ENCODE assay signal across 1 cellular context in genomic region chr18:48407358-48407757, GRCh38.
TF ChIP-seq lines count a peak whose summit lies in the region.

No MANE protein-coding gene starts in this region.

TF ChIP-seq in neural cell, 6 proteins besides CTCF, POLR2A, EP300 and RAD21 (continued from another document):
- TF ChIP-seq REST (IDR thresholded peaks at IDR 0.05; ENCODE audit: borderline replicate concordance) (no peak), SMC3 (conservative IDR thresholded peaks at IDR 0.05; ENCODE audit: poor library complexity) (no peak), MXI1 (conservative IDR thresholded peaks at IDR 0.05; ENCODE audit: poor library complexity, severe bottlenecking) (no peak), EZH2 (IDR thresholded peaks at IDR 0.05; ENCODE audit: borderline replicate concordance, insufficient read depth, low read length, poor library complexity, severe bottlenecking) (no peak), POLR2AphosphoS5 (IDR thresholded peaks at IDR 0.05) (no peak)
